Comparison of ENCODE assay signal across 8 cellular contexts in the genomic region with DNA sequence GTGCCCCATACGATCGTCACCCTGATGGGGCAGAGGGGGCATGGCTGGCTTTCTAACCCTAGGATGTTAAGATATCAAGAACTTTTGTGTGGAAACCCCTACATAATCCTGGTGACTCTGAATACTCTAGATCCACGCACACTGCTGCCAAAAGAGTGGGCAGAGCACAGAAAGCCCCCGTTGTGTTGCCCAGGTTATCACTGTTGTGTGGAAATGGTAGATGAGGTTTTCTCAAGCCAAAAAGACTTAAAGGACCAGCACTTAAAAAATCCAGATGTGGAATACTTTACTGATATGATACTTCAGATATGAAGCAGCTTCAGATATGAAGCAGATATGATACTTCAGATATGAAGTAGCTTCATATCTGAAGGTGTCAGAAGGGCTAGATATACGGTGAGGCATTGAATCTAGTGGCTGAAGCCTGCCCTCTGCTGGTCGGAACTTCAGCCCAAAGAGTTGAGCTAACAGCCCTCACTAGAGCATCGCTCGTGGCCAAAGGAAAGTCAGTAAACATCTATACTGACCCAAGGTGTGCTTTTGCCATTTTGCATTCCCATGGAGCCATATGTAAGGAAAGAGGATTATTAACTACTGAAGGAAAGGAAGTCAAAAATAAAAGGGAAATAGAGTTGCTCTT.
DNase-seq lines count a peak whose midpoint lies in the region; ATAC-seq, FAIRE-seq and TF ChIP-seq lines count a peak whose summit lies in the region.

No MANE protein-coding gene starts in this region.

- H3K4me1 ChIP-seq in RWPE2 (ENCODE audit: insufficient read depth, poor library complexity, severe bottlenecking), result no peaks in the 10 kb centered on the region
- no peaks in the 10 kb centered on the region for H3K4me1 ChIP-seq in endothelial cell of umbilical vein (ENCODE audit: control insufficient read depth, extremely low read depth, insufficient read depth, low read length)
- no peaks in the 10 kb centered on the region for H3K4me1 ChIP-seq in prostate gland (replicated peaks)
- no peaks in the 10 kb centered on the region for H3K4me1 ChIP-seq in PC-3 (ENCODE audit: insufficient read depth, low read length)

- TF ChIP-seq POLR2A in endothelial cell of umbilical vein (IDR thresholded peaks at IDR 0.05; ENCODE audit: low read depth, low read length), result no peak
- no peak for TF ChIP-seq POLR2A in prostate gland (IDR thresholded peaks at IDR 0.05)

- intact Hi-C loops in endothelial cell of umbilical vein (cut with micrococcal nuclease) (loop anchor here (2.0 to 5.0 kb wide), 2 partner anchors 415 to 436 kb away; no protein-coding TSS in a partner anchor), prostate gland (cut with DNase I) (no loop called here), PC-3 (cut with micrococcal nuclease) (no loop called here)

- FAIRE-seq in endothelial cell of umbilical vein (lab: Jason Lieb, UNC), result peak; percentile 61

- H3K9me1 ChIP-seq in endothelial cell of umbilical vein (replicated peaks; ENCODE audit: control insufficient read depth, extremely low read depth, insufficient read depth, low read length), result no peaks in the 10 kb centered on the region

- H3K9me3 ChIP-seq in RWPE2 (ENCODE audit: severe bottlenecking), result no peaks in the 10 kb centered on the region
- H3K9me3 ChIP-seq in endothelial cell of umbilical vein (replicated peaks; ENCODE audit: control insufficient read depth, insufficient read depth, low read length), result no peaks in the 10 kb centered on the region
- H3K9me3 ChIP-seq in prostate gland, result no peaks in the 10 kb centered on the region
- no peaks in the 10 kb centered on the region for H3K9me3 ChIP-seq in PC-3 (ENCODE audit: low read length)

- TF ChIP-seq CTCF in RWPE2 (IDR thresholded peaks at IDR 0.05; ENCODE audit: poor library complexity, severe bottlenecking) (peak; percentile 76), endothelial cell of umbilical vein (IDR thresholded peaks at IDR 0.05; ENCODE audit: extremely low read depth in 1 of 2, insufficient read depth in 1 of 2, low read depth in 1 of 2, low read length in 2 of 2) (peak; percentile 52 to 61), prostate gland (IDR thresholded peaks at IDR 0.05) (peak in 1 of 4 experiments; percentile 29), PC-3 (conservative IDR thresholded peaks at IDR 0.05; ENCODE audit: low read depth, low read length) (no peak)

- dilution Hi-C loops in endothelial cell of umbilical vein (cut with MboI; ENCODE audit: extremely low pct_ligation_motif_present, low sequenced_read_pairs), result no loop called here

- H3K27ac ChIP-seq in RWPE2 (ENCODE audit: poor library complexity, severe bottlenecking), result no peak overlapping the region
- no peak overlapping the region for H3K27ac ChIP-seq in endothelial cell of umbilical vein (ENCODE audit: insufficient read depth, low read depth, low read length)
- no peak overlapping the region for H3K27ac ChIP-seq in prostate gland
- H3K27ac ChIP-seq in PC-3 (ENCODE audit: low read length), result no peak overlapping the region

- H3K4me2 ChIP-seq in endothelial cell of umbilical vein (ENCODE audit: insufficient read depth, low read length), result no peak overlapping the region
- no peak overlapping the region for H3K4me2 ChIP-seq in PC-3 (ENCODE audit: low read length)

- H3K9ac ChIP-seq in endothelial cell of umbilical vein (replicated peaks; ENCODE audit: extremely low read depth, insufficient read depth, low read length), result no peak overlapping the region
- H3K9ac ChIP-seq in PC-3 (ENCODE audit: low read length), result no peak overlapping the region

- WGBS in prostate gland, result 75% methylated on average over 6 of the region's 8 CpGs

- POLR2A ChIA-PET in endothelial cell of umbilical vein (lab: Charles Lee) (no interaction called here), PC-3 (lab: Charles Lee; ENCODE audit: unreplicated experiment) (no interaction called here)

- ATAC-seq in GM19452 (IDR thresholded peaks at IDR 0.05; ENCODE audit: unreplicated experiment) (peak; percentile 70), RWPE2 (ENCODE audit: low read depth) (peak; percentile 79), HG03439 (IDR thresholded peaks at IDR 0.05; ENCODE audit: unreplicated experiment) (no peak), PC-3 (no peak)

- H3F3A ChIP-seq in PC-3 (ENCODE audit: low read length, unreplicated experiment), result no peaks in the 10 kb centered on the region

- H3K27me3 ChIP-seq in RWPE2 (ENCODE audit: insufficient read depth, poor library complexity, severe bottlenecking) (no peaks in the 10 kb centered on the region), endothelial cell of umbilical vein (ENCODE audit: control insufficient read depth in 2 of 2, insufficient read depth in 2 of 2, low read length in 2 of 2) (no peaks in the 10 kb centered on the region), prostate gland (replicated peaks; ENCODE audit: insufficient read depth) (no peaks in the 10 kb centered on the region), PC-3 (ENCODE audit: low read length) (no peaks in the 10 kb centered on the region)

- H3K79me2 ChIP-seq in endothelial cell of umbilical vein (ENCODE audit: control insufficient read depth, insufficient read depth, low read length) (no peaks in the 10 kb centered on the region), PC-3 (ENCODE audit: low read length) (no peaks in the 10 kb centered on the region)

- no peaks in the 10 kb centered on the region for H3K9me2 ChIP-seq in PC-3 (replicated peaks; ENCODE audit: low read length)

- H4K20me1 ChIP-seq in endothelial cell of umbilical vein (replicated peaks; ENCODE audit: control insufficient read depth, extremely low read depth, insufficient read depth, low read length), result no peaks in the 10 kb centered on the region
- H4K20me1 ChIP-seq in PC-3 (ENCODE audit: low read length), result no peaks in the 10 kb centered on the region

- no TSS peak for BruUV-seq in endothelial cell of umbilical vein (replicated peaks; lab: Mats Ljungman, UMichigan)
- no TSS peak for BruUV-seq in PC-3 (replicated peaks; lab: Mats Ljungman, UMichigan)

- H3K36me3 ChIP-seq in RWPE2 (ENCODE audit: low read depth), result peaks cover 60% of the 10 kb centered on the region
- peaks cover 0 to 2% of the 10 kb centered on the region in 2 experiments for H3K36me3 ChIP-seq in endothelial cell of umbilical vein (ENCODE audit: control insufficient read depth in 2 of 2, extremely low read depth in 1 of 2, insufficient read depth in 2 of 2, low read length in 2 of 2)
- H3K36me3 ChIP-seq in prostate gland, result no peaks in the 10 kb centered on the region
- no peaks in the 10 kb centered on the region for H3K36me3 ChIP-seq in PC-3 (ENCODE audit: low read depth, low read length)

- H3K4me3 ChIP-seq in RWPE2 (ENCODE audit: severe bottlenecking) (no peak overlapping the region), endothelial cell of umbilical vein (replicated peaks in 1 of 3; ENCODE audit: insufficient read depth in 1 of 3, low read depth in 1 of 3, low read length in 3 of 3) (no peak overlapping the region), prostate gland (no peak overlapping the region), PC-3 (ENCODE audit: low read length) (no peak overlapping the region)

- DNase-seq in RWPE2 (ENCODE audit: low spot score) (no peak), endothelial cell of umbilical vein (ENCODE audit: low read depth, low spot score) (peak; percentile 40), NCI-H146 treated with DMSO at 0.1 percent for 48 hours (lab: John Stamatoyannopoulos, UW; ENCODE audit: unreplicated experiment) (no peak), prostate gland (ENCODE audit: low spot score) (no peak), PC-3 (no peak)
- peak; percentile 25 to 46 for DNase-seq in stimulated activated CD4-positive, alpha-beta T cell treated with anti-CD3 and anti-CD28 coated beads, Interleukin-4, amount 100 ng/mL, for 4 hours

- H2AFZ ChIP-seq in endothelial cell of umbilical vein (ENCODE audit: low read depth, low read length) (no peak overlapping the region), PC-3 (ENCODE audit: low read length) (no peak overlapping the region)

- CTCF ChIA-PET in endothelial cell of umbilical vein (lab: Charles Lee) (interaction anchor here (0.5 to 2.1 kb wide), 51 partner anchors 8 to 863 kb away, joined by 3 to 25 read pairs (median 4); no protein-coding TSS in a partner anchor), PC-3 (lab: Charles Lee) (no interaction called here)

TF ChIP-seq in endothelial cell of umbilical vein, 7 proteins besides CTCF, POLR2A, EP300 and RAD21:
- TF ChIP-seq POLR2AphosphoS5 (IDR thresholded peaks at IDR 0.05; ENCODE audit: insufficient read depth, low read depth, low read length) (no peak), JUN (IDR thresholded peaks at IDR 0.05; ENCODE audit: borderline replicate concordance, insufficient read depth, insufficient read length, low read depth) (no peak), EZH2 (IDR thresholded peaks at IDR 0.05; ENCODE audit: borderline replicate concordance, low read depth, low read length, severe bottlenecking) (no peak), GATA2 (IDR thresholded peaks at IDR 0.05; ENCODE audit: insufficient read depth, insufficient read length, low read depth, low read length) (no peak), MYC (IDR thresholded peaks at IDR 0.05; ENCODE audit: low read depth, low read length) (no peak), FOS (IDR thresholded peaks at IDR 0.05; ENCODE audit: borderline replicate concordance, insufficient read depth, low read length) (no peak)
- TF ChIP-seq, protein P1, sequence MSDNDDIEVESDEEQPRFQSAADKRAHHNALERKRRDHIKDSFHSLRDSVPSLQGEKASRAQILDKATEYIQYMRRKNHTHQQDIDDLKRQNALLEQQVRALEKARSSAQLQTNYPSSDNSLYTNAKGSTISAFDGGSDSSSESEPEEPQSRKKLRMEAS (IDR thresholded peaks at IDR 0.05; ENCODE audit: insufficient read depth, insufficient read length), result no peak

Comparison
In these comparisons a context has a peak if more than half of its experiments do, and no peak if none do; other contexts are left out.
1. ATAC-seq: peak in GM19452 (single experiment) and RWPE2 (single experiment); none in HG03439 (single experiment) and PC-3 (single experiment).
2. DNase-seq: peak in endothelial cell of umbilical vein (single experiment) and stimulated activated CD4-positive, alpha-beta T cell treated with anti-CD3 and anti-CD28 coated beads, Interleukin-4, amount 100 ng/mL, for 4 hours (2 of 2); none in RWPE2 (single experiment), NCI-H146 treated with DMSO at 0.1 percent for 48 hours (single experiment), prostate gland (single experiment) and PC-3 (single experiment).